1 cellular context compared by ENCODE assay signal in the genomic region with DNA sequence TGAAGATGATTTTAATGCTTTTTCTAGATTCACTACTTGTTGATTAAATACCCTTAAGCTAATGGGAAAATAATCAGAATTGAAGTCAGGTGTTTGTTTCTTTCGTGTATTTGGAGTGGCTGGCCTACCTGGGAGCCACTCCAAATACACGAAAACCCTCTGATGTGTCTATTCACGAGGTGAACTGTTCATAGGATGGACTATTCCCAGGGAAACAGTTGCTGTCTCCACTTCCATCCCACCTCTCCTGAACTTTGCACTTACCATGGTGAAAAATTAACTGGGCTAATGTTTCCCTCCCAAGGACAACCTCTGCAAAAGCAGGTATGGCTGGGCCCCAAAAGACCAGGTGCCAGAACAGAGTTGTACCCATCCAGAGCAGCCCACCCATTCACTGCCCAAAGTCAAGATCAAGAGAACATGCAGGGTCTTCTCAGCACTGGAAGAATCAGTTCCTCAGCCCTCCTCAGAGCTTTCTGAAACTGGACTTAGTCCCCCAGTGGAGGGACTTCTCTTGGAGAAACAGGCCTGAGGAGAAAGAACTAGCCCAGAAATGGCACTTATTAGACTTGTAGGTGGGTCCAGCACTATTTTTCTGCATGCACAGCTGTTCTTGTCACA.
TF ChIP-seq lines count a peak whose summit lies in the region.

No MANE protein-coding gene starts in this region.

TF ChIP-seq in SK-N-SH, 30 proteins besides CTCF, POLR2A, EP300 and RAD21 (continued from another document):
- TF ChIP-seq SIN3A (IDR thresholded peaks at IDR 0.05; ENCODE audit: borderline replicate concordance, low read depth, low read length) = no peak
- no peak for TF ChIP-seq NFIC (IDR thresholded peaks at IDR 0.05; ENCODE audit: borderline replicate concordance)
- TF ChIP-seq EZH2phosphoT487 (IDR thresholded peaks at IDR 0.05; ENCODE audit: borderline replicate concordance, low read depth) = no peak
- TF ChIP-seq GABPA (IDR thresholded peaks at IDR 0.05; ENCODE audit: low read depth) = no peak
